ENCODE assay signal across 22 cellular contexts in genomic region chr1:12244585-12244984, GRCh38.
"Had no signal": no experiment of that assay in that cellular context is flagged by ENCODE, and none has a peak within 500 bp of the region (broad histone marks: within the 10 kb centered on the region; RNA-seq: fewer than 3 reads in every experiment).

No MANE protein-coding gene starts in this region.

- H3K4me3 ChIP-seq: cardiac muscle cell, left lung, lung, psoas muscle, right atrium auricular region, transverse colon had no signal

- H3K27ac ChIP-seq: cardiac muscle cell, left lung, psoas muscle, right atrium auricular region, transverse colon had no signal

- H3K27ac Mint-ChIP-seq: activated B cell treated with CpG ODN at 0.5 μM for 24 hours; activated naive CD4-positive, alpha-beta T cell treated with anti-CD3 and anti-CD28 coated beads for 36 hours; activated naive CD8-positive, alpha-beta T cell treated with anti-CD3 and anti-CD28 coated beads, Interleukin-2, amount 10 ng/mL, durations not matched to agents 7 days and 5 days; endodermal cell; mesothelial cell of epicardium; stimulated activated naive CD8-positive, alpha-beta T cell treated with anti-CD3 and anti-CD28 coated beads, Interleukin-15, Interleukin-2, amounts not matched to agents 100 ng/mL and 50 ng/mL, for 24 hours had no signal

- H3K27me3 Mint-ChIP-seq: activated B cell treated with CpG ODN at 0.5 μM for 24 hours; activated CD4-positive, alpha-beta memory T cell treated with anti-CD3 and anti-CD28 coated beads for 36 hours; activated naive CD8-positive, alpha-beta T cell treated with anti-CD3 and anti-CD28 coated beads, Interleukin-2, amount 10 ng/mL, durations not matched to agents 7 days and 5 days; naive thymus-derived CD8-positive, alpha-beta T cell; stimulated activated naive CD8-positive, alpha-beta T cell treated with anti-CD3 and anti-CD28 coated beads, Interleukin-15, Interleukin-2, amounts not matched to agents 100 ng/mL and 50 ng/mL, for 24 hours had no signal

- H3K4me1 ChIP-seq: right atrium auricular region, transverse colon had no signal

- H3K4me3 Mint-ChIP-seq: activated B cell treated with CpG ODN at 0.5 μM for 24 hours; activated CD4-positive, alpha-beta memory T cell treated with anti-CD3 and anti-CD28 coated beads for 36 hours; activated naive CD4-positive, alpha-beta T cell treated with anti-CD3 and anti-CD28 coated beads for 36 hours; activated naive CD8-positive, alpha-beta T cell treated with anti-CD3 and anti-CD28 coated beads, Interleukin-2, amount 10 ng/mL, durations not matched to agents 7 days and 5 days; endodermal cell; mesothelial cell of epicardium; naive thymus-derived CD8-positive, alpha-beta T cell; stimulated activated naive CD8-positive, alpha-beta T cell treated with anti-CD3 and anti-CD28 coated beads, Interleukin-15, Interleukin-2, amounts not matched to agents 100 ng/mL and 50 ng/mL, for 24 hours had no signal

- H3K27me3 ChIP-seq: cardiac muscle cell, left lung, right atrium auricular region, transverse colon had no signal

- DNase-seq: activated B cell treated with CpG ODN at 0.5 μM for 24 hours; activated effector memory CD4-positive, alpha-beta T cell treated with Interleukin-2 at 50 U/mL for 16 hours; activated naive CD8-positive, alpha-beta T cell treated with anti-CD3 and anti-CD28 coated beads, Interleukin-2, amount 10 ng/mL, durations not matched to agents 7 days and 5 days; amniotic stem cell; cortex of kidney; hippocampal formation; kidney glomerular epithelial cell; left lung; naive thymus-derived CD8-positive, alpha-beta T cell; psoas muscle; stimulated activated CD4-positive, alpha-beta T cell treated with anti-CD3 and anti-CD28 coated beads, Interleukin-4, amount 100 ng/mL, for 24 hours; T-helper 1 cell; T-helper 9 cell; transverse colon had no signal

- H3K4me1 Mint-ChIP-seq: activated B cell treated with CpG ODN at 0.5 μM for 24 hours; activated naive CD8-positive, alpha-beta T cell treated with anti-CD3 and anti-CD28 coated beads, Interleukin-2, amount 10 ng/mL, durations not matched to agents 7 days and 5 days; mesothelial cell of epicardium had no signal

- H3K9me3 Mint-ChIP-seq: activated B cell treated with CpG ODN at 0.5 μM for 24 hours; activated CD4-positive, alpha-beta memory T cell treated with anti-CD3 and anti-CD28 coated beads for 36 hours; activated naive CD4-positive, alpha-beta T cell treated with anti-CD3 and anti-CD28 coated beads for 36 hours; activated naive CD8-positive, alpha-beta T cell treated with anti-CD3 and anti-CD28 coated beads, Interleukin-2, amount 10 ng/mL, durations not matched to agents 7 days and 5 days; endodermal cell; mesothelial cell of epicardium; naive thymus-derived CD8-positive, alpha-beta T cell; stimulated activated naive CD8-positive, alpha-beta T cell treated with anti-CD3 and anti-CD28 coated beads, Interleukin-15, Interleukin-2, amounts not matched to agents 100 ng/mL and 50 ng/mL, for 24 hours had no signal
